ENCODE assay signal across 8 cellular contexts in genomic region chr2:219119422-219120043, GRCh38. TPM values are rescaled to one million over a fixed set of nuclear protein-coding genes. Genes with fewer than 3 reads are reported as not detected.
A peak's percentile ranks its signal among the peaks of the same experiment; 100 is the strongest.
DNase-seq lines count a peak whose midpoint lies in the region; ATAC-seq, FAIRE-seq and TF ChIP-seq lines count a peak whose summit lies in the region.

No MANE protein-coding gene starts in this region.

- DNase-seq in Ammon's horn (ENCODE audit: low spot score) (peak; percentile 81), GM19240 (ENCODE audit: insufficient read length, low spot score) (peak; percentile 21), PC-9 (peak in 1 of 2 experiments; percentile 46), foreskin melanocyte (peak; percentile 19), pancreas (peak; percentile 38 to 77 (median 60)), vagina (ENCODE audit: extremely low spot score in 2 of 2) (no peak)

- TF ChIP-seq POLR2A in vagina (IDR thresholded peaks at IDR 0.05), result no peak

- peaks cover 6% of the 10 kb centered on the region for H3K4me1 Mint-ChIP-seq in activated T-helper 17 cell treated with anti-CD3 and anti-CD28 coated beads, Interleukin-2, amount 50 U/mL, for 72 hours

- peaks cover 8% of the 10 kb centered on the region; the same call in 1 of the 2 replicates for H3F3A ChIP-seq in PC-9 (ENCODE audit: insufficient read depth, low read depth)

- BruUV-seq in PC-9 (replicated peaks; lab: Mats Ljungman, UMichigan), result no TSS peak

- H3K9me3 ChIP-seq in PC-9 (ENCODE audit: insufficient read depth, low read depth) (no peaks in the 10 kb centered on the region), pancreas (no peaks in the 10 kb centered on the region), vagina (no peaks in the 10 kb centered on the region)

- peak; percentile 87 for TF ChIP-seq CTCF in PC-9 (conservative IDR thresholded peaks at IDR 0.05)
- TF ChIP-seq CTCF in pancreas (IDR thresholded peaks at IDR 0.05), result peak; percentile 40 to 61 (median 55)
- TF ChIP-seq CTCF in vagina (IDR thresholded peaks at IDR 0.05), result peak; percentile 16 to 53 (median 45)

- H3K4me3 Mint-ChIP-seq in activated T-helper 17 cell treated with anti-CD3 and anti-CD28 coated beads, Interleukin-2, amount 50 U/mL, for 72 hours, result no peak overlapping the region

- no peaks in the 10 kb centered on the region for H3K27me3 ChIP-seq in PC-9 (ENCODE audit: insufficient read depth, low read depth)
- no peaks in the 10 kb centered on the region for H3K27me3 ChIP-seq in pancreas
- no peaks in the 10 kb centered on the region for H3K27me3 ChIP-seq in vagina

- H3K4me2 ChIP-seq in PC-9, result no peak overlapping the region

- no peak for FAIRE-seq in pancreas (lab: Jason Lieb, UNC)

- intact Hi-C loops in PC-9 (cut with micrococcal nuclease; ENCODE audit: unreplicated experiment) (loop anchor here (1.0 to 5.0 kb wide), 3 partner anchors 46 to 267 kb away; no protein-coding TSS in a partner anchor), pancreas (cut with DNase I) (loop anchor here in 2 of 3 donors (5.0 kb wide), 2 partner anchors 47 to 62 kb away; no protein-coding TSS in a partner anchor), vagina (cut with DNase I) (loop anchor here (10.0 kb wide), 1 partner anchor 55 kb away; the partner anchor contains the start of gene IHH)

- H3K4me3 ChIP-seq in PC-9 (no peak overlapping the region), pancreas (no peak overlapping the region), vagina (no peak overlapping the region)

- H3K9me3 Mint-ChIP-seq in activated T-helper 17 cell treated with anti-CD3 and anti-CD28 coated beads, Interleukin-2, amount 50 U/mL, for 72 hours, result no peaks in the 10 kb centered on the region

- H3K36me3 ChIP-seq in PC-9 (ENCODE audit: low read depth) (no peaks in the 10 kb centered on the region), pancreas (no peaks in the 10 kb centered on the region), vagina (no peaks in the 10 kb centered on the region)

- peak; percentile 66 for ATAC-seq in activated T-helper 17 cell treated with anti-CD3 and anti-CD28 coated beads, Interleukin-2, amount 50 U/mL, for 72 hours (replicated peaks)
- peak; percentile 64 to 73 (median 68) for ATAC-seq in pancreas
- ATAC-seq in HG03196 (IDR thresholded peaks at IDR 0.05; ENCODE audit: unreplicated experiment), result no peak

- no peak overlapping the region for H3K27ac ChIP-seq in PC-9
- no peak overlapping the region for H3K27ac ChIP-seq in pancreas
- H3K27ac ChIP-seq in vagina, result no peak overlapping the region

- CTCF ChIA-PET in PC-9 (lab: Charles Lee), result interaction anchor here (0.5 to 1.5 kb wide), 9 partner anchors 10 to 410 kb away, joined by 3 to 13 read pairs (median 3); no protein-coding TSS in a partner anchor

- no peaks in the 10 kb centered on the region; the same call in 1 of the 2 replicates for H4K20me1 ChIP-seq in PC-9 (ENCODE audit: insufficient read depth)

- POLR2A ChIA-PET in PC-9 (lab: Charles Lee; ENCODE audit: unreplicated experiment), result interaction anchor here (0.6 kb wide), 1 partner anchor 425 kb away, joined by 5 read pairs; the partner anchor contains the start of gene TMEM198

- no peak overlapping the region for H3K27ac Mint-ChIP-seq in activated T-helper 17 cell treated with anti-CD3 and anti-CD28 coated beads, Interleukin-2, amount 50 U/mL, for 72 hours

- no peaks in the 10 kb centered on the region for H3K79me2 ChIP-seq in PC-9 (ENCODE audit: low read depth)

- peaks cover 15% of the 10 kb centered on the region for H3K4me1 ChIP-seq in PC-9 (replicated peaks; ENCODE audit: insufficient read depth)
- peaks cover 12 to 22% (median 14%) of the 10 kb centered on the region in 3 donors for H3K4me1 ChIP-seq in pancreas
- H3K4me1 ChIP-seq in vagina, result peaks cover 19% of the 10 kb centered on the region

- H3K9me2 ChIP-seq in PC-9 (ENCODE audit: insufficient read depth), result no peaks in the 10 kb centered on the region

- H2AFZ ChIP-seq in PC-9, result no peak overlapping the region

- H3K27me3 Mint-ChIP-seq in activated T-helper 17 cell treated with anti-CD3 and anti-CD28 coated beads, Interleukin-2, amount 50 U/mL, for 72 hours, result no peaks in the 10 kb centered on the region

- H3K36me3 Mint-ChIP-seq in activated T-helper 17 cell treated with anti-CD3 and anti-CD28 coated beads, Interleukin-2, amount 50 U/mL, for 72 hours (ENCODE audit: low read depth), result peaks cover 5% of the 10 kb centered on the region

- 49 to 53% methylated on average over 7 of the region's 7 CpGs for WGBS in pancreas, 2 donors

RNA-seq across cellular contexts. Expression of gene NHEJ1, which starts 41.1 kb away (rescaled TPM):
- total RNA-seq in PC-9 (2021) (9.8 and 11.2 TPM in 2 replicates), pancreas (1 to 10 TPM; 3.9 to 8.7 (median 7.4) TPM), vagina (17.7 TPM)
- 10 to 100 TPM; 24.1 to 26.6 TPM for total RNA-seq in activated T-helper 17 cell treated with anti-CD3 and anti-CD28 coated beads, Interleukin-2, amount 50 U/mL, for 72 hours
- 1 to 10 TPM; 4.1 to 4.2 TPM for polyA plus RNA-seq in pancreas

RNA-seq across cellular contexts. Expression of gene SLC23A3, which starts 50.3 kb away (rescaled TPM):
- total RNA-seq in PC-9 (2021) (7.1 and 7.9 TPM in 2 replicates), pancreas (1 to 10 TPM in 1 of 6 donors, under 1 TPM in 5; 0.16 to 2.4 (median 0.68) TPM), vagina (5.4 TPM)
- 1 to 10 TPM; 2.9 to 7.7 TPM for total RNA-seq in activated T-helper 17 cell treated with anti-CD3 and anti-CD28 coated beads, Interleukin-2, amount 50 U/mL, for 72 hours
- 1 to 10 TPM; 1.8 to 3.0 TPM for polyA plus RNA-seq in pancreas

RNA-seq across cellular contexts. Expression of gene CNPPD1, which starts 57.2 kb away (rescaled TPM):
- total RNA-seq in PC-9 (2021) (36.5 and 37.1 TPM in 2 replicates), pancreas (10 to 100 TPM; 20.1 to 32.9 (median 26.1) TPM), vagina (32.2 TPM)
- 10 to 100 TPM; 60.4 to 67.0 TPM for total RNA-seq in activated T-helper 17 cell treated with anti-CD3 and anti-CD28 coated beads, Interleukin-2, amount 50 U/mL, for 72 hours
- polyA plus RNA-seq in pancreas, result 10 to 100 TPM; 23.6 to 28.0 TPM

RNA-seq across cellular contexts. Expression of gene RETREG2, which starts 58.5 kb away (rescaled TPM):
- total RNA-seq in PC-9 (2021), result 77.0 and 84.4 TPM in 2 replicates
- 100 to 1,000 TPM; 104 to 148 TPM for total RNA-seq in activated T-helper 17 cell treated with anti-CD3 and anti-CD28 coated beads, Interleukin-2, amount 50 U/mL, for 72 hours
- 10 to 100 TPM; 38.7 to 59.4 (median 46.2) TPM for total RNA-seq in pancreas
- 10 to 100 TPM; 31.6 to 59.0 TPM for polyA plus RNA-seq in pancreas
- 43.7 TPM for total RNA-seq in vagina

RNA-seq across cellular contexts. Expression of gene IHH, which starts 58.8 kb away (rescaled TPM):
- total RNA-seq in PC-9 (2021) (not detected in 2 replicates), pancreas (under 1 TPM in 2 of 6 donors, not detected in 4; 0.09 to 0.19 TPM), vagina (not detected)
- under 1 TPM; 0.28 to 0.29 TPM for total RNA-seq in activated T-helper 17 cell treated with anti-CD3 and anti-CD28 coated beads, Interleukin-2, amount 50 U/mL, for 72 hours
- under 1 TPM in 1 of 2 donors, not detected in 1; 0.09 TPM for polyA plus RNA-seq in pancreas

Comparison
In these comparisons a context has a peak if more than half of its experiments do, and no peak if none do; other contexts are left out.
1. DNase-seq: peak in Ammon's horn (single experiment), GM19240 (single experiment), foreskin melanocyte (single experiment) and pancreas (6 of 6); none in vagina (0 of 2).
2. Peak in every context shown above with its lines, with median percentiles within 50 percentile points of each other: CTCF ChIP-seq.